Comparison of ENCODE assay signal across 8 cellular contexts in genomic region chr13:46168341-46168740, GRCh38. TPM values are rescaled to one million over a fixed set of nuclear protein-coding genes. Genes with fewer than 3 reads are reported as not detected.
DNase-seq lines count a peak whose midpoint lies in the region; ATAC-seq and TF ChIP-seq lines count a peak whose summit lies in the region.

No MANE protein-coding gene starts in this region.

- DNase-seq in DND-41 = no peak
- peak; percentile 23 for DNase-seq in iris pigment epithelial cell (ENCODE audit: low read depth)
- peak; percentile 66 to 67 for DNase-seq in uterus
- DNase-seq in H4 (ENCODE audit: low spot score) = no peak
- no peak for DNase-seq in GM13976 (ENCODE audit: low spot score)

- H3K9ac ChIP-seq in DND-41 (ENCODE audit: low read depth, low read length) = no peak overlapping the region

- no peak for TF ChIP-seq POLR2A in uterus (IDR thresholded peaks at IDR 0.05)

- H3K9me3 ChIP-seq in DND-41 (ENCODE audit: insufficient read depth, low read length, severe bottlenecking) = peaks cover 3% of the 10 kb centered on the region
- H3K9me3 ChIP-seq in uterus = no peaks in the 10 kb centered on the region

- H3K27me3 ChIP-seq in DND-41 (ENCODE audit: insufficient read depth, low read length, poor library complexity) (no peaks in the 10 kb centered on the region), uterus (no peaks in the 10 kb centered on the region)

- H3K4me1 ChIP-seq in DND-41 (ENCODE audit: insufficient read depth, low read length) (peaks cover 68% of the 10 kb centered on the region), uterus (no peaks in the 10 kb centered on the region)

- peaks cover 86% of the 10 kb centered on the region for H4K20me1 ChIP-seq in DND-41 (ENCODE audit: insufficient read depth, low read length)

- peak overlapping the region; percentile 29; the same call in 1 of the 2 replicates for H3K4me2 ChIP-seq in DND-41 (ENCODE audit: insufficient read depth, low read length)

- TF ChIP-seq CTCF in DND-41 (IDR thresholded peaks at IDR 0.05; ENCODE audit: borderline replicate concordance, extremely low read depth, low read length, poor library complexity, severe bottlenecking) = no peak
- no peak for TF ChIP-seq CTCF in VCaP (conservative IDR thresholded peaks at IDR 0.05)
- no peak for TF ChIP-seq CTCF in uterus (IDR thresholded peaks at IDR 0.05)
- TF ChIP-seq CTCF in GM13976 (IDR thresholded peaks at IDR 0.05; ENCODE audit: borderline replicate concordance, control extremely low read depth, extremely low read depth, insufficient read depth, missing control alignments) = no peak

- H3K4me3 ChIP-seq in DND-41 (ENCODE audit: low read depth in 1 of 2, low read length in 2 of 2) = no peak overlapping the region
- no peak overlapping the region for H3K4me3 ChIP-seq in uterus

- ATAC-seq in DND-41 (ENCODE audit: insufficient read depth, low read depth) (no peak), HG02759 (IDR thresholded peaks at IDR 0.05; ENCODE audit: unreplicated experiment) (peak; percentile 50), HG03469 (IDR thresholded peaks at IDR 0.05; ENCODE audit: unreplicated experiment) (no peak)

- H2AFZ ChIP-seq in DND-41 (ENCODE audit: low read depth, low read length) = no peak overlapping the region

- H3K36me3 ChIP-seq in DND-41 (ENCODE audit: insufficient read depth, low read length) (peaks cover 78% of the 10 kb centered on the region), uterus (no peaks in the 10 kb centered on the region)

- intact Hi-C loops in uterus (cut with DNase I; ENCODE audit: low total_unique reads) = no loop called here

- peaks cover 100% of the 10 kb centered on the region for H3K79me2 ChIP-seq in DND-41 (ENCODE audit: insufficient read depth, low read length)

- H3K27ac ChIP-seq in DND-41 (ENCODE audit: low read length) (peak overlapping the region; percentile 25), VCaP (peak overlapping the region; percentile 96), uterus (no peak overlapping the region)

- in situ Hi-C loops in GM13976 (cut with MboI; ENCODE audit: low sequenced_read_pairs, unreplicated experiment) = no loop called here

RNA-seq across cellular contexts. Expression of gene LCP1, which starts 13.6 kb away (rescaled TPM):
- 10 to 100 TPM; 17.3 to 34.8 (median 24.7) TPM for total RNA-seq in uterus
- 66.6 and 77.8 TPM in 2 replicates for total RNA-seq in H4 (2014; rRNA removed; shearing (Covaris generic))

RNA-seq across cellular contexts. Expression of gene LRRC63, which starts 43.4 kb away (rescaled TPM):
- total RNA-seq in uterus = 1 to 10 TPM in 1 of 4 donors, not detected in 3; 1.2 TPM
- total RNA-seq in H4 (2014; rRNA removed; shearing (Covaris generic)) = 0.10 TPM in 1 of 2 replicates, not detected in the other

Comparison
In these comparisons a context has a peak if more than half of its experiments do, and no peak if none do; other contexts are left out.
1. DNase-seq: peak in iris pigment epithelial cell (single experiment) and uterus (2 of 2); none in DND-41 (single experiment), H4 (single experiment) and GM13976 (single experiment).
2. H3K27ac ChIP-seq: peak in DND-41 (single experiment) and VCaP (single experiment); none in uterus (0 of 2).